In the genomic region with DNA sequence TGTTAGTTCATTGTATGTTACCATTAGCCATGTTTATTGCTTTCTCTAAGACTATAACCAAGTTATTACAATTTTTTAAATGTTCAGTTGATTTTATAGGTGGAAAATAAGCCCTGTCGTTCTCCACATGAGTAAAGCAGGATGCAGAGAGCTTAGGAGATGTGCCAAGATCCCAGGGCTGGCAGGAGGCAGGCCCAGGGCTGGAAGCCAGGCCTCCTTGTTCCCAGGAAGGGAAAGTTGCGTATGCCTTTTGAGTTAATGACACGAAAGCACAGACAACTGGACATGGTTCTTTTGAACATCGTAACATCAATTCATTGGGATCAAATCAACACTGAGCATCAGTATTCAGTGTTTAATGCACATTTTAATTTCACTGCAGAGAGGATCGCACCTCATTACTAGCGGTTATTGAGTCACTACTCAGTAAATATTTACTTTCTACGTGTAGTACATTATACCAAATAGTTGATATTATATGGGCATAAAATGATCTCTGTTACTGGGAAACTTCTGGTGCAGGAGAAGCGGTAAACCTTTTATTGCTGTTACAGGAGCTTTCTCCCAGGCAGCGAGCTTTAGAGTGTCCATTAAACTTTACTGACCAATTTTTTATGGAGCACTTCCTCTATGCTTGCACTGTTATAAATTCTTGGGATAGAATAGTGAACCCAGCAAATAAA, we compare ENCODE assay signal across 11 cellular contexts.
DNase-seq lines count a peak whose midpoint lies in the region; ATAC-seq, FAIRE-seq and TF ChIP-seq lines count a peak whose summit lies in the region.
"Had no signal": no experiment of that assay in that cellular context is flagged by ENCODE, and none has a peak within 500 bp of the region (broad histone marks: within the 10 kb centered on the region; RNA-seq: fewer than 3 reads in every experiment).

No MANE protein-coding gene starts in this region.

- TF ChIP-seq CTCF in PC-3 (conservative IDR thresholded peaks at IDR 0.05; ENCODE audit: low read depth, low read length) (no peak), pancreas (IDR thresholded peaks at IDR 0.05) (no peak), GM20000 (IDR thresholded peaks at IDR 0.05; ENCODE audit: extremely low read depth, missing control alignments) (no peak)

- peaks cover 0 to 63% (median 40%) of the 10 kb centered on the region in 7 donors for H3K4me1 Mint-ChIP-seq in naive thymus-derived CD4-positive, alpha-beta T cell
- no peaks in the 10 kb centered on the region for H3K4me1 Mint-ChIP-seq in activated CD8-positive, alpha-beta memory T cell treated with anti-CD3 and anti-CD28 coated beads, Interleukin-2, amount 10 ng/mL, durations not matched to agents 7 days and 5 days

- 19 to 22% methylated on average over 9 of the region's 9 CpGs for WGBS in pancreas, 2 donors

- peak overlapping the region in 1 of 9 donors; percentile 8 for H3K27ac Mint-ChIP-seq in naive thymus-derived CD4-positive, alpha-beta T cell
- no peak overlapping the region for H3K27ac Mint-ChIP-seq in activated CD8-positive, alpha-beta memory T cell treated with anti-CD3 and anti-CD28 coated beads, Interleukin-2, amount 10 ng/mL, durations not matched to agents 7 days and 5 days

- intact Hi-C loops in PC-3 (cut with micrococcal nuclease) (loop anchor here (1.0 to 5.0 kb wide), 5 partner anchors 18 to 62 kb away; no protein-coding TSS in a partner anchor), pancreas (cut with DNase I) (no loop called here)
- intact Hi-C loops in naive thymus-derived CD4-positive, alpha-beta T cell (cut with micrococcal nuclease), result no loop called here

- H3K9me2 ChIP-seq in PC-3 (replicated peaks; ENCODE audit: low read length), result no peaks in the 10 kb centered on the region

- CTCF ChIA-PET in PC-3 (lab: Charles Lee), result interaction anchor here (0.5 to 1.1 kb wide), 3 partner anchors 30 to 120 kb away, joined by 3 to 5 read pairs (median 3); no protein-coding TSS in a partner anchor
- CTCF ChIA-PET in naive thymus-derived CD4-positive, alpha-beta T cell (lab: Charles Lee), result no interaction called here
- CTCF ChIA-PET in activated CD8-positive, alpha-beta memory T cell treated with anti-CD3 and anti-CD28 coated beads, Interleukin-2, amount 10 ng/mL, durations not matched to agents 7 days and 5 days (lab: Charles Lee), result interaction anchor here (1.5 kb wide), 1 partner anchor 16 kb away, joined by 4 read pairs; no protein-coding TSS in a partner anchor

- H3K4me3 Mint-ChIP-seq in naive thymus-derived CD4-positive, alpha-beta T cell, result peak overlapping the region in 1 of 10 donors; percentile 14
- H3K4me3 Mint-ChIP-seq in activated CD8-positive, alpha-beta memory T cell treated with anti-CD3 and anti-CD28 coated beads, Interleukin-2, amount 10 ng/mL, durations not matched to agents 7 days and 5 days, result no peak overlapping the region

- H3K4me3 ChIP-seq in PC-3 (ENCODE audit: low read length) (peak overlapping the region; percentile 41), pancreas (no peak overlapping the region)
- H3K4me3 ChIP-seq in naive thymus-derived CD4-positive, alpha-beta T cell (ENCODE audit: low read length), result no peak overlapping the region

- H3K79me2 ChIP-seq in PC-3 (ENCODE audit: low read length), result no peaks in the 10 kb centered on the region

- DNase-seq in DMS53 treated with DMSO at 0.1 percent for 48 hours (lab: John Stamatoyannopoulos, UW; ENCODE audit: unreplicated experiment) (peak; percentile 51), PC-3 (peak; percentile 87), fibroblast of peridontal ligament (ENCODE audit: extremely low read depth) (peak; percentile 36), pancreas (peak in 5 of 6 donors; percentile 67 to 84 (median 78)), GM20000 (ENCODE audit: low spot score) (no peak)
- no peak for DNase-seq in naive thymus-derived CD4-positive, alpha-beta T cell
- DNase-seq in activated CD8-positive, alpha-beta memory T cell treated with anti-CD3 and anti-CD28 coated beads, Interleukin-2, amount 10 ng/mL, durations not matched to agents 7 days and 5 days, result no peak
- DNase-seq: cortex of kidney, NCI-H1048 had no signal

- H3K27me3 Mint-ChIP-seq in naive thymus-derived CD4-positive, alpha-beta T cell, result no peaks in the 10 kb centered on the region
- no peaks in the 10 kb centered on the region for H3K27me3 Mint-ChIP-seq in activated CD8-positive, alpha-beta memory T cell treated with anti-CD3 and anti-CD28 coated beads, Interleukin-2, amount 10 ng/mL, durations not matched to agents 7 days and 5 days

- H3K9ac ChIP-seq in PC-3 (ENCODE audit: low read length), result peak overlapping the region; percentile 89

- TSS peak; percentile 36 for BruUV-seq in PC-3 (replicated peaks; lab: Mats Ljungman, UMichigan)

- no peak overlapping the region for H2AFZ ChIP-seq in PC-3 (ENCODE audit: low read length)

- H3K36me3 ChIP-seq in PC-3 (ENCODE audit: low read depth, low read length), result no peaks in the 10 kb centered on the region; the same call in 1 of the 2 replicates
- no peaks in the 10 kb centered on the region for H3K36me3 ChIP-seq in pancreas
- H3K36me3 ChIP-seq in naive thymus-derived CD4-positive, alpha-beta T cell (ENCODE audit: control insufficient read depth in 2 of 3, insufficient read depth in 3 of 3, low read length in 3 of 3), result peaks cover 0 to 36% (median 3%) of the 10 kb centered on the region in 3 experiments

- H3K4me1 ChIP-seq in PC-3 (ENCODE audit: insufficient read depth, low read length) (peaks cover 59% of the 10 kb centered on the region), pancreas (peaks cover 23 to 30% (median 28%) of the 10 kb centered on the region in 3 donors)
- no peaks in the 10 kb centered on the region for H3K4me1 ChIP-seq in naive thymus-derived CD4-positive, alpha-beta T cell (ENCODE audit: control insufficient read depth in 2 of 2, insufficient read depth in 2 of 2, low read length in 2 of 2)

- peak overlapping the region; percentile 81 for H3K4me2 ChIP-seq in PC-3 (ENCODE audit: low read length)

- H3K36me3 Mint-ChIP-seq in naive thymus-derived CD4-positive, alpha-beta T cell, result peaks cover 12 to 84% (median 61%) of the 10 kb centered on the region in 5 donors
- H3K36me3 Mint-ChIP-seq in activated CD8-positive, alpha-beta memory T cell treated with anti-CD3 and anti-CD28 coated beads, Interleukin-2, amount 10 ng/mL, durations not matched to agents 7 days and 5 days, result peaks cover 41% of the 10 kb centered on the region

- H4K20me1 ChIP-seq in PC-3 (ENCODE audit: low read length), result no peaks in the 10 kb centered on the region

- POLR2A ChIA-PET in PC-3 (lab: Charles Lee; ENCODE audit: unreplicated experiment), result no interaction called here
- POLR2A ChIA-PET in naive thymus-derived CD4-positive, alpha-beta T cell (lab: Charles Lee), result no interaction called here

- H3K27me3 ChIP-seq in PC-3 (ENCODE audit: low read length) (no peaks in the 10 kb centered on the region), pancreas (no peaks in the 10 kb centered on the region)
- H3K27me3 ChIP-seq in naive thymus-derived CD4-positive, alpha-beta T cell (ENCODE audit: control insufficient read depth in 2 of 2, insufficient read depth in 2 of 2, low read length in 2 of 2), result no peaks in the 10 kb centered on the region

- H3F3A ChIP-seq in PC-3 (ENCODE audit: low read length, unreplicated experiment), result no peaks in the 10 kb centered on the region

- ATAC-seq in PC-3, result peak; percentile 60
- ATAC-seq in pancreas, result peak; percentile 78 to 92 (median 88)
- ATAC-seq in naive thymus-derived CD4-positive, alpha-beta T cell, result no peak
- ATAC-seq in activated CD8-positive, alpha-beta memory T cell treated with anti-CD3 and anti-CD28 coated beads, Interleukin-2, amount 10 ng/mL, durations not matched to agents 7 days and 5 days, result no peak
- ATAC-seq in HG03139 (IDR thresholded peaks at IDR 0.05; ENCODE audit: unreplicated experiment), result no peak

- H3K27ac ChIP-seq in PC-3 (ENCODE audit: low read length), result peak overlapping the region; percentile 98
- H3K27ac ChIP-seq in pancreas, result peak overlapping the region in 3 of 4 donors; percentile 40 to 57 (median 45)
- no peak overlapping the region for H3K27ac ChIP-seq in naive thymus-derived CD4-positive, alpha-beta T cell (ENCODE audit: low read depth, low read length)

- peaks cover 0 to 16% (median 0%) of the 10 kb centered on the region in 11 donors for H3K9me3 Mint-ChIP-seq in naive thymus-derived CD4-positive, alpha-beta T cell
- H3K9me3 Mint-ChIP-seq in activated CD8-positive, alpha-beta memory T cell treated with anti-CD3 and anti-CD28 coated beads, Interleukin-2, amount 10 ng/mL, durations not matched to agents 7 days and 5 days (ENCODE audit: low read depth), result peaks cover 11% of the 10 kb centered on the region

- no peaks in the 10 kb centered on the region for H3K9me3 ChIP-seq in PC-3 (ENCODE audit: low read length)
- H3K9me3 ChIP-seq in pancreas, result no peaks in the 10 kb centered on the region
- no peaks in the 10 kb centered on the region for H3K9me3 ChIP-seq in naive thymus-derived CD4-positive, alpha-beta T cell (ENCODE audit: control insufficient read depth in 2 of 3, low read length in 3 of 3)

- no peak for FAIRE-seq in pancreas (lab: Jason Lieb, UNC)
- FAIRE-seq: H1 had no signal

Comparison
In these comparisons a context has a peak if more than half of its experiments do, and no peak if none do; other contexts are left out.
1. DNase-seq: peak in DMS53 treated with DMSO at 0.1 percent for 48 hours (single experiment), PC-3 (single experiment), fibroblast of peridontal ligament (single experiment) and pancreas (5 of 6); none in naive thymus-derived CD4-positive, alpha-beta T cell (0 of 9), activated CD8-positive, alpha-beta memory T cell treated with anti-CD3 and anti-CD28 coated beads, Interleukin-2, amount 10 ng/mL, durations not matched to agents 7 days and 5 days (single experiment) and GM20000 (single experiment).
2. ATAC-seq: peak in PC-3 (single experiment) and pancreas (4 of 4); none in naive thymus-derived CD4-positive, alpha-beta T cell (single experiment), activated CD8-positive, alpha-beta memory T cell treated with anti-CD3 and anti-CD28 coated beads, Interleukin-2, amount 10 ng/mL, durations not matched to agents 7 days and 5 days (single experiment) and HG03139 (single experiment).